ENCODE assay signal across 10 cellular contexts in the genomic region with DNA sequence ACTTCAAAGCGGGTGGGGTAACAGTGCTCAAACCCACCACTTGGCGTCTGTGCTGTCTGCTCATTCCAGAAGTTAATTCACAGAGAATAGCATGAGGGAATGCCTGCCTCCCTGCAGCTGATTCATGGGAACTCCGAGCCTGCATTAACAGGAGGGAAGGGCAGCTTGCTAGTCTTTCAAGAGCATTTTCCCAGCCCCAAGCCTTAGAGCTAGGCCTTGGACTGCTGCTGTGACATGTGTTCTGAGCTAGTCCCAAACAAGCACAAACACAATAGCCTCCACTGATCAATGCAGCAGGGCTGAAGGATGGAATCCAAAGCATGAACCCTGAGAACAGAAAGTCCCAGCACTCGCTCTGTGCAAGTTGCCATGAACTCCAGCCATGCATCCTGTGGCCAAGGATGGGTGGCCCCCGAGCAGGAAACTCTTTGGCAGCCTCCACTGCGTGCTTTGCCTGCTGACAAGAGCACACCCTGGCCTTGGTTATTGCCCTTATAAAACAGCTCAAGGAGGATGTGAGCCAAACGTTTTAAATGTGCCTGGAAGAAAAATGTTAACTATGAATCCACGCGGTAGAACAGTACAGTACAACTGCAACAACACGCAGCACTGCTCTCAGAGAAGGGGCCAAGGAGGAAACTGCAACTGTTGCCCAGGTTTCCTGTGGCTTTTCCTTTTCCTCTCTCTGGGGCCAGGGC.
DNase-seq lines count a peak whose midpoint lies in the region; ATAC-seq and TF ChIP-seq lines count a peak whose summit lies in the region.
"Had no signal": no experiment of that assay in that cellular context is flagged by ENCODE, and none has a peak within 500 bp of the region (broad histone marks: within the 10 kb centered on the region; RNA-seq: fewer than 3 reads in every experiment).

No MANE protein-coding gene starts in this region.

- intact Hi-C loops in PC-3 (cut with micrococcal nuclease), result loop anchor here (1.0 to 5.0 kb wide), 3 partner anchors 86 to 391 kb away; no protein-coding TSS in a partner anchor
- intact Hi-C loops in CD4-positive, alpha-beta memory T cell (cut with micrococcal nuclease), result no loop called here

- no peak overlapping the region for H3K9ac ChIP-seq in PC-3 (ENCODE audit: low read length)
- no peak overlapping the region for H3K9ac ChIP-seq in fibroblast of lung (ENCODE audit: insufficient read depth, low read length)

- H3K27me3 Mint-ChIP-seq in type B pancreatic cell, result peaks cover 8% of the 10 kb centered on the region
- no peaks in the 10 kb centered on the region for H3K27me3 Mint-ChIP-seq in CD4-positive, alpha-beta memory T cell

- H3F3A ChIP-seq in PC-3 (ENCODE audit: low read length, unreplicated experiment), result no peaks in the 10 kb centered on the region

- H3K4me1 ChIP-seq in PC-3 (ENCODE audit: insufficient read depth, low read length), result no peaks in the 10 kb centered on the region
- peaks cover 5% of the 10 kb centered on the region for H3K4me1 ChIP-seq in fibroblast of lung (ENCODE audit: control insufficient read depth, extremely low read depth, insufficient read depth, low read length)
- no peaks in the 10 kb centered on the region for H3K4me1 ChIP-seq in CD4-positive, alpha-beta memory T cell (ENCODE audit: insufficient read depth, low read length)

- H3K4me2 ChIP-seq in PC-3 (ENCODE audit: low read length) (no peak overlapping the region), fibroblast of lung (ENCODE audit: extremely low read depth, insufficient read depth, low read length) (peak overlapping the region; percentile 79)

- no peaks in the 10 kb centered on the region for H3K9me2 ChIP-seq in PC-3 (replicated peaks; ENCODE audit: low read length)

- no peak overlapping the region for H3K4me3 Mint-ChIP-seq in type B pancreatic cell
- H3K4me3 Mint-ChIP-seq in stimulated activated effector memory CD8-positive, alpha-beta T cell treated with anti-CD3 and anti-CD28 coated beads, Interleukin-12 subunit alpha, Interleukin-12 subunit beta, amount 100 ng/mL, for 72 hours, result no peak overlapping the region
- H3K4me3 Mint-ChIP-seq in CD4-positive, alpha-beta memory T cell, result no peak overlapping the region
- H3K4me3 Mint-ChIP-seq: memory B cell; T-helper 1 cell treated with Interleukin-12 subunit alpha and Interleukin-12 subunit beta and Interleukin-4 antibody, amounts not matched to agents 30 μg/mL and 1 μg/mL, for 36 hours had no signal

- no peak overlapping the region for H3K27ac ChIP-seq in PC-3 (ENCODE audit: low read length)
- no peak overlapping the region for H3K27ac ChIP-seq in fibroblast of lung (ENCODE audit: insufficient read depth, low read length)
- no peak overlapping the region for H3K27ac ChIP-seq in CD4-positive, alpha-beta memory T cell (ENCODE audit: low read depth, low read length)

- POLR2A ChIA-PET in PC-3 (lab: Charles Lee; ENCODE audit: unreplicated experiment), result no interaction called here
- POLR2A ChIA-PET in CD4-positive, alpha-beta memory T cell (lab: Charles Lee; ENCODE audit: partially characterized antibody), result no interaction called here

- DNase-seq in PC-3 (no peak), fibroblast of lung (ENCODE audit: low read depth in 2 of 2) (peak; percentile 78 to 94), mucosa of gallbladder (ENCODE audit: low spot score) (peak; percentile 76), type B pancreatic cell (ENCODE audit: extremely low spot score, unreplicated experiment) (no peak)
- no peak for DNase-seq in stimulated activated effector memory CD8-positive, alpha-beta T cell treated with anti-CD3 and anti-CD28 coated beads, Interleukin-12 subunit alpha, Interleukin-12 subunit beta, amount 100 ng/mL, for 72 hours (ENCODE audit: low spot score in 2 of 2)
- no peak for DNase-seq in CD4-positive, alpha-beta memory T cell
- DNase-seq in stimulated activated CD4-positive, alpha-beta T cell treated with anti-CD3 and anti-CD28 coated beads, Interleukin-2, amount 100 ng/mL, for 48 hours, result no peak

- H3K4me3 ChIP-seq in PC-3 (ENCODE audit: low read length), result no peak overlapping the region
- H3K4me3 ChIP-seq in fibroblast of lung (replicated peaks in 1 of 4; ENCODE audit: control extremely low read depth in 1 of 4, insufficient read depth in 1 of 4, low read depth in 3 of 4, low read length in 4 of 4), result no peak overlapping the region
- H3K4me3 ChIP-seq in CD4-positive, alpha-beta memory T cell (ENCODE audit: low read length in 2 of 2), result no peak overlapping the region

- no peak overlapping the region for H3K27ac Mint-ChIP-seq in type B pancreatic cell
- no peak overlapping the region for H3K27ac Mint-ChIP-seq in stimulated activated effector memory CD8-positive, alpha-beta T cell treated with anti-CD3 and anti-CD28 coated beads, Interleukin-12 subunit alpha, Interleukin-12 subunit beta, amount 100 ng/mL, for 72 hours
- H3K27ac Mint-ChIP-seq in CD4-positive, alpha-beta memory T cell, result no peak overlapping the region
- H3K27ac Mint-ChIP-seq: memory B cell; T-helper 1 cell treated with Interleukin-12 subunit alpha and Interleukin-12 subunit beta and Interleukin-4 antibody, amounts not matched to agents 30 μg/mL and 1 μg/mL, for 36 hours had no signal

- ATAC-seq in PC-3, result peak; percentile 95
- no peak for ATAC-seq in HG03025 (IDR thresholded peaks at IDR 0.05; ENCODE audit: low FRiP score, unreplicated experiment)
- no peak for ATAC-seq in stimulated activated effector memory CD8-positive, alpha-beta T cell treated with anti-CD3 and anti-CD28 coated beads, Interleukin-12 subunit alpha, Interleukin-12 subunit beta, amount 100 ng/mL, for 72 hours

- BruUV-seq in PC-3 (replicated peaks; lab: Mats Ljungman, UMichigan), result no TSS peak

- H3K4me1 Mint-ChIP-seq in type B pancreatic cell (ENCODE audit: unreplicated experiment), result peaks cover 9% of the 10 kb centered on the region
- H3K4me1 Mint-ChIP-seq in stimulated activated effector memory CD8-positive, alpha-beta T cell treated with anti-CD3 and anti-CD28 coated beads, Interleukin-12 subunit alpha, Interleukin-12 subunit beta, amount 100 ng/mL, for 72 hours, result no peaks in the 10 kb centered on the region
- H3K4me1 Mint-ChIP-seq in CD4-positive, alpha-beta memory T cell, result no peaks in the 10 kb centered on the region
- H3K4me1 Mint-ChIP-seq: memory B cell had no signal

- H3K79me2 ChIP-seq in PC-3 (ENCODE audit: low read length) (no peaks in the 10 kb centered on the region), fibroblast of lung (ENCODE audit: control insufficient read depth, insufficient read depth, low read length) (no peaks in the 10 kb centered on the region)

- CTCF ChIA-PET in PC-3 (lab: Charles Lee), result interaction anchor here (0.6 kb wide), 1 partner anchor 343 kb away, joined by 4 read pairs; no protein-coding TSS in a partner anchor
- CTCF ChIA-PET in CD4-positive, alpha-beta memory T cell (lab: Charles Lee; ENCODE audit: partially characterized antibody), result no interaction called here

- H4K20me1 ChIP-seq in PC-3 (ENCODE audit: low read length), result no peaks in the 10 kb centered on the region
- no peaks in the 10 kb centered on the region for H4K20me1 ChIP-seq in fibroblast of lung (ENCODE audit: control insufficient read depth, extremely low read depth, insufficient read depth, low read length)

- H3K27me3 ChIP-seq in PC-3 (ENCODE audit: low read length) (no peaks in the 10 kb centered on the region), fibroblast of lung (ENCODE audit: control insufficient read depth, insufficient read depth, low read length) (no peaks in the 10 kb centered on the region)
- no peaks in the 10 kb centered on the region for H3K27me3 ChIP-seq in CD4-positive, alpha-beta memory T cell (ENCODE audit: insufficient read depth, low read length)

- TF ChIP-seq CTCF in PC-3 (conservative IDR thresholded peaks at IDR 0.05; ENCODE audit: low read depth, low read length), result no peak
- peak in 1 of 2 donors; percentile 30 for TF ChIP-seq CTCF in fibroblast of lung (conservative IDR thresholded peaks at IDR 0.05 in 1 of 2, IDR thresholded peaks at IDR 0.05 in 1 of 2; ENCODE audit: low read depth in 1 of 2, low read length in 2 of 2)
- TF ChIP-seq CTCF in type B pancreatic cell (conservative IDR thresholded peaks at IDR 0.05), result peak; percentile 53

- H3K9me3 ChIP-seq in PC-3 (ENCODE audit: low read length) (no peaks in the 10 kb centered on the region), fibroblast of lung (ENCODE audit: control insufficient read depth, insufficient read depth, low read depth, low read length) (no peaks in the 10 kb centered on the region)
- no peaks in the 10 kb centered on the region for H3K9me3 ChIP-seq in CD4-positive, alpha-beta memory T cell (ENCODE audit: control insufficient read depth in 1 of 2, low read length in 2 of 2)

- H3K36me3 ChIP-seq in PC-3 (ENCODE audit: low read depth, low read length) (no peaks in the 10 kb centered on the region), fibroblast of lung (ENCODE audit: control insufficient read depth, insufficient read depth, low read length) (no peaks in the 10 kb centered on the region)
- no peaks in the 10 kb centered on the region for H3K36me3 ChIP-seq in CD4-positive, alpha-beta memory T cell (ENCODE audit: insufficient read depth, low read length)

- H3K36me3 Mint-ChIP-seq in type B pancreatic cell, result no peaks in the 10 kb centered on the region
- no peaks in the 10 kb centered on the region for H3K36me3 Mint-ChIP-seq in stimulated activated effector memory CD8-positive, alpha-beta T cell treated with anti-CD3 and anti-CD28 coated beads, Interleukin-12 subunit alpha, Interleukin-12 subunit beta, amount 100 ng/mL, for 72 hours
- no peaks in the 10 kb centered on the region for H3K36me3 Mint-ChIP-seq in CD4-positive, alpha-beta memory T cell

- no peaks in the 10 kb centered on the region for H3K9me3 Mint-ChIP-seq in type B pancreatic cell
- H3K9me3 Mint-ChIP-seq in stimulated activated effector memory CD8-positive, alpha-beta T cell treated with anti-CD3 and anti-CD28 coated beads, Interleukin-12 subunit alpha, Interleukin-12 subunit beta, amount 100 ng/mL, for 72 hours, result peaks cover 14% of the 10 kb centered on the region
- peaks cover 0 to 8% (median 5%) of the 10 kb centered on the region in 8 donors for H3K9me3 Mint-ChIP-seq in CD4-positive, alpha-beta memory T cell

- H2AFZ ChIP-seq in PC-3 (ENCODE audit: low read length) (peak overlapping the region; percentile 61), fibroblast of lung (ENCODE audit: low read length) (peak overlapping the region; percentile 70)

Comparison
In these comparisons a context has a peak if more than half of its experiments do, and no peak if none do; other contexts are left out.
1. DNase-seq: peak in fibroblast of lung (2 of 2) and mucosa of gallbladder (single experiment); none in PC-3 (single experiment), type B pancreatic cell (single experiment), stimulated activated effector memory CD8-positive, alpha-beta T cell treated with anti-CD3 and anti-CD28 coated beads, Interleukin-12 subunit alpha, Interleukin-12 subunit beta, amount 100 ng/mL, for 72 hours (0 of 2), CD4-positive, alpha-beta memory T cell (0 of 5) and stimulated activated CD4-positive, alpha-beta T cell treated with anti-CD3 and anti-CD28 coated beads, Interleukin-2, amount 100 ng/mL, for 48 hours (0 of 2).